10 cellular contexts compared by ENCODE assay signal in the genomic region with DNA sequence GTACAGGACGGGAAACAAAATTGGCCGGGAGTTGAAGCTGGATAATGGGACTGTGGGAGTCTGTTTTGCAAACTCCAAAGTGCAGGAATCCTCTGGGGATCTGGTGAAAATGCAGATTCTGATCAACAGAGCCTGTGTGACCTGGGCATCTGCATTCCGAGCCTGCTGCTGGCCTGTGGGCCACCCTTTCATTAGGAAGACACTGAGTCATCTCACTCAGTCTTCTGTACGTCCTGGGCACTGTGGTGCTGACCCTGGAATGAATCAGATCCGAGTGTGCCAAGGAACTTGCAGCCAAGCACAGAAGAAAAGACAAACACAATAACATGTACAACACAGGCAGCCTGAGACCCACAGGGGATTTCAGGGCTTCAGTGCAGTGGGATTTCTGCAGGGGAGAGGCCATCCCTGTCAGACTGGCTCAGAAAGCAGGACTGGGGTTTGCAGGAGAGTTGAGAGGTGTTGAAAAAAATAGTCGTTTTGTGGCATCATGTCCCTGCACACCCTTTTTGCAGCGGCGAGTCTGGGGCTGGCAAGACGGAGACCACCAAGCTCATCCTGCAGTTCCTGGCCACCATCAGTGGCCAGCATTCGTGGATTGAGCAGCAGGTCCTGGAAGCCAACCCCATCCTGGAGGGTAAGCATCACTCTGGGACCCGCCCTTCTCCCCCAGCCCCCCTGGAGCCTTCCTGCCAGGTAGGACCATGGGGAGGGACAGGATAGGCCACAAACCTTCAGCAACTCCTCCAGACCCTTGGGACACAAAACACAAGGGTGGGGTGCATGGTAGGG. TPM values are rescaled to one million over a fixed set of nuclear protein-coding genes. Genes with fewer than 3 reads are reported as not detected.
DNase-seq lines count a peak whose midpoint lies in the region; ATAC-seq, FAIRE-seq and TF ChIP-seq lines count a peak whose summit lies in the region.
"Had no signal": no experiment of that assay in that cellular context is flagged by ENCODE, and none has a peak within 500 bp of the region (broad histone marks: within the 10 kb centered on the region; RNA-seq: fewer than 3 reads in every experiment).

No MANE protein-coding gene starts in this region.

- no peak for FAIRE-seq in HepG2 (lab: Jason Lieb, UNC)

- no peak overlapping the region for H3K4me2 ChIP-seq in HepG2 (ENCODE audit: low read depth, low read length)

- no peak for TF ChIP-seq POLR2A in HepG2 (IDR thresholded peaks at IDR 0.05; ENCODE audit: insufficient read depth in 1 of 2, low read depth in 2 of 2, low read length in 2 of 2)

- intact Hi-C loops in Panc1 (cut with micrococcal nuclease; ENCODE audit: unreplicated experiment) (no loop called here), HepG2 (cut with micrococcal nuclease; ENCODE audit: unreplicated experiment) (no loop called here)

- 16% methylated on average over 11 of the region's 11 CpGs for WGBS in HepG2 (ENCODE audit: low lambda C conversion rate)

- no peaks in the 10 kb centered on the region for H3K79me2 ChIP-seq in HepG2 (ENCODE audit: insufficient read depth, low read length)

- H3K9me3 ChIP-seq in Panc1 (ENCODE audit: control insufficient read depth, insufficient read depth, low read depth, low read length): no peaks in the 10 kb centered on the region
- no peaks in the 10 kb centered on the region for H3K9me3 ChIP-seq in HepG2 (ENCODE audit: low read length)

- POLR2A ChIA-PET in Panc1 (lab: Charles Lee) (no interaction called here), HepG2 (lab: Yijun Ruan, JAX) (no interaction called here)

- 0 out of 2 replicates have a peak, but pooled peaks have one; percentile 35 for ATAC-seq in Panc1
- ATAC-seq in esophagus mucosa: peak; percentile 41
- no peak for ATAC-seq in HepG2
- ATAC-seq in activated CD4-positive, CD25-positive, alpha-beta regulatory T cell treated with anti-CD3 and anti-CD28 coated beads, Interleukin-2, amount 50 U/mL, for 24 hours: no peak

- peak; percentile 84 for DNase-seq in AG08395 (ENCODE audit: low spot score)
- no peak for DNase-seq in Panc1 (ENCODE audit: low read depth, low spot score)
- DNase-seq in myocyte (ENCODE audit: low read depth): peak; percentile 42
- DNase-seq in NCI-H1105 (lab: John Stamatoyannopoulos, UW): no peak
- no peak for DNase-seq in cerebellar cortex (ENCODE audit: low spot score)
- no peak for DNase-seq in HepG2 (ENCODE audit: low spot score)
- DNase-seq: NCI-H1694 treated with DMSO at 0.1 percent for 48 hours had no signal

- H3K27me3 ChIP-seq in Panc1 (ENCODE audit: control insufficient read depth, insufficient read depth, low read length) (no peaks in the 10 kb centered on the region), HepG2 (ENCODE audit: control insufficient read depth in 1 of 2, insufficient read depth in 2 of 2, low read length in 2 of 2) (peaks cover 3 to 77% of the 10 kb centered on the region in 2 experiments)

- no peak for TF ChIP-seq RAD21 in HepG2 (CRISPR knock-in tag; IDR thresholded peaks at IDR 0.05)

- CTCF ChIA-PET in Panc1 (lab: Charles Lee) (interaction anchor here (0.6 kb wide), 1 partner anchor 22 kb away, joined by 4 read pairs; no protein-coding TSS in a partner anchor), HepG2 (lab: Yijun Ruan, JAX; ENCODE audit: low intra/inter-chr PET ratio, low total read pairs) (no interaction called here)

- BruUV-seq in Panc1 (replicated peaks; lab: Mats Ljungman, UMichigan): no TSS peak
- BruUV-seq in HepG2 (replicated peaks; lab: Mats Ljungman, UMichigan): no TSS peak

- H3K4me3 ChIP-seq in Panc1 (ENCODE audit: low read depth in 2 of 2, low read length in 2 of 2) (no peak overlapping the region), HepG2 (replicated peaks in 1 of 3; ENCODE audit: insufficient read depth in 1 of 3, low read depth in 2 of 3, low read length in 3 of 3) (no peak overlapping the region)

- no peak overlapping the region for H2AFZ ChIP-seq in HepG2 (ENCODE audit: low read length)

- TF ChIP-seq CTCF in Panc1 (IDR thresholded peaks at IDR 0.05): no peak
- TF ChIP-seq CTCF in HepG2 (CRISPR knock-in tag; IDR thresholded peaks at IDR 0.05): no peak

- in situ Hi-C loops in Panc1 (cut with HindIII; ENCODE audit: low pct_unique_long_range_greater_than_20kb, low sequenced_read_pairs): no loop called here
- in situ Hi-C loops in HepG2 (cut with HindIII; ENCODE audit: extremely low pct_ligation_motif_present, low pct_unique_long_range_greater_than_20kb): no loop called here

- H3K27ac ChIP-seq in Panc1 (ENCODE audit: low read length): no peak overlapping the region
- no peak overlapping the region for H3K27ac ChIP-seq in HepG2 (ENCODE audit: extremely low read length, insufficient read depth, low read length)
- H3K27ac ChIP-seq: C4-2B had no signal

- no peaks in the 10 kb centered on the region for H3K4me1 ChIP-seq in Panc1 (ENCODE audit: control insufficient read depth, insufficient read depth, low read length)
- no peaks in the 10 kb centered on the region for H3K4me1 ChIP-seq in HepG2 (ENCODE audit: insufficient read depth, low read length)

- TF ChIP-seq EP300 in HepG2 (IDR thresholded peaks at IDR 0.05; ENCODE audit: low read depth in 2 of 2, low read length in 2 of 2) (no peak), HepG2 (CRISPR knock-in tag; IDR thresholded peaks at IDR 0.05; ENCODE audit: borderline replicate concordance) (no peak)

- H3K36me3 ChIP-seq in Panc1 (ENCODE audit: control insufficient read depth, insufficient read depth, low read length) (no peaks in the 10 kb centered on the region), HepG2 (replicated peaks in 1 of 2; ENCODE audit: control insufficient read depth in 1 of 2, insufficient read depth in 2 of 2, low read length in 2 of 2) (no peaks in the 10 kb centered on the region)

- no peaks in the 10 kb centered on the region for H4K20me1 ChIP-seq in HepG2 (ENCODE audit: insufficient read depth, low read length)

- no peak overlapping the region for H3K9ac ChIP-seq in HepG2 (ENCODE audit: insufficient read depth, low read depth, low read length)

TF ChIP-seq in HepG2, 621 proteins besides CTCF, POLR2A, EP300 and RAD21 (continues in another document):
- TF ChIP-seq CBX5 (CRISPR knock-in tag; IDR thresholded peaks at IDR 0.05; ENCODE audit: borderline replicate concordance) (no peak), ZFYVE20 (CRISPR knock-in tag; IDR thresholded peaks at IDR 0.05; ENCODE audit: borderline replicate concordance, low read depth) (no peak)

RNA-seq across cellular contexts. Expression of a gene that starts 34.0 kb away (rescaled TPM):
- total RNA-seq in Panc1 (2021; ENCODE audit: unreplicated experiment): 0.15 TPM
- 0.12 TPM for polyA plus RNA-seq in Panc1 (2012; ENCODE audit: insufficient read length)
- total RNA-seq in esophagus mucosa: 0.04 TPM
- 0.16 TPM in 1 of 2 replicates, not detected in the other for total RNA-seq in myocyte
- polyA plus RNA-seq in myocyte (2012): 1.7 TPM
- not detected in 2 replicates for total RNA-seq in HepG2 (2016; rRNA removed; fragmentation: Illumina TruSeq; extraction: Trizol)
- total RNA-seq in HepG2 (2016; cell fraction: cytosol; rRNA removed; fragmentation: Illumina TruSeq; extraction: Trizol; ENCODE audit: low read depth): not detected in 2 replicates
- total RNA-seq in HepG2 (2016; cell fraction: insoluble cytoplasmic fraction; rRNA removed; fragmentation: Illumina TruSeq; extraction: Trizol): not detected in 2 replicates
- not detected in 2 replicates for total RNA-seq in HepG2 (2016; cell fraction: membrane; rRNA removed; fragmentation: Illumina TruSeq; extraction: Trizol)
- not detected in 2 replicates for total RNA-seq in HepG2 (2016; cell fraction: nucleus; rRNA removed; fragmentation: Illumina TruSeq; extraction: Trizol)
- polyA plus RNA-seq in HepG2 (2011; rRNA removed): 0.03 TPM in 1 of 2 replicates, not detected in the other
- polyA plus RNA-seq in HepG2 (2011; cell fraction: cytosol; rRNA removed): 0.01 TPM in 1 of 2 replicates, not detected in the other
- polyA plus RNA-seq in HepG2 (2011; cell fraction: nucleus; rRNA removed): 0.11 and 0.12 TPM in 2 replicates
- polyA plus RNA-seq in HepG2 (2012): not detected in 2 replicates
- not detected in 2 replicates for polyA plus RNA-seq in HepG2 (2016; cell fraction: cytosol; fragmentation: Illumina TruSeq; extraction: Trizol; ENCODE audit: low read depth)
- not detected in 2 replicates for polyA plus RNA-seq in HepG2 (2016; cell fraction: insoluble cytoplasmic fraction; fragmentation: Illumina TruSeq; extraction: Trizol; ENCODE audit: low read depth)
- polyA plus RNA-seq in HepG2 (2016; cell fraction: membrane; fragmentation: Illumina TruSeq; extraction: Trizol; ENCODE audit: low read depth): not detected in 2 replicates
- not detected in 2 replicates for polyA plus RNA-seq in HepG2 (2016; cell fraction: nucleus; fragmentation: Illumina TruSeq; extraction: Trizol; ENCODE audit: insufficient read depth, low read depth)
- 0.02 TPM in 1 of 2 replicates, not detected in the other for polyA minus RNA-seq in HepG2 (2011; rRNA and poly(A)+ RNA removed; ENCODE audit: low replicate concordance)
- not detected in 2 replicates for polyA minus RNA-seq in HepG2 (2011; cell fraction: cytosol; rRNA and poly(A)+ RNA removed)
- not detected in 2 replicates for polyA minus RNA-seq in HepG2 (2011; cell fraction: nucleus; rRNA and poly(A)+ RNA removed)

RNA-seq across cellular contexts. Expression of a gene that starts 43.2 kb away (rescaled TPM):
- 48.6 TPM for total RNA-seq in Panc1 (2021; ENCODE audit: unreplicated experiment)
- polyA plus RNA-seq in Panc1 (2012; ENCODE audit: insufficient read length): 42.4 TPM
- 17.7 TPM for total RNA-seq in esophagus mucosa
- total RNA-seq in myocyte: 56.3 and 71.7 TPM in 2 replicates
- 31.8 TPM for polyA plus RNA-seq in myocyte (2012)
- total RNA-seq in HepG2 (2016; rRNA removed; fragmentation: Illumina TruSeq; extraction: Trizol): 62.3 and 90.2 TPM in 2 replicates
- total RNA-seq in HepG2 (2016; cell fraction: cytosol; rRNA removed; fragmentation: Illumina TruSeq; extraction: Trizol; ENCODE audit: low read depth): 6.7 and 7.7 TPM in 2 replicates
- 62.9 and 85.5 TPM in 2 replicates for total RNA-seq in HepG2 (2016; cell fraction: insoluble cytoplasmic fraction; rRNA removed; fragmentation: Illumina TruSeq; extraction: Trizol)
- total RNA-seq in HepG2 (2016; cell fraction: membrane; rRNA removed; fragmentation: Illumina TruSeq; extraction: Trizol): 17.1 and 18.1 TPM in 2 replicates
- total RNA-seq in HepG2 (2016; cell fraction: nucleus; rRNA removed; fragmentation: Illumina TruSeq; extraction: Trizol): 52.7 and 54.8 TPM in 2 replicates
- polyA plus RNA-seq in HepG2 (2011; rRNA removed): 25.7 and 28.9 TPM in 2 replicates
- 16.1 and 24.8 TPM in 2 replicates for polyA plus RNA-seq in HepG2 (2011; cell fraction: cytosol; rRNA removed)
- 17.9 and 22.5 TPM in 2 replicates for polyA plus RNA-seq in HepG2 (2011; cell fraction: nucleus; rRNA removed)
- polyA plus RNA-seq in HepG2 (2012): 43.1 and 48.6 TPM in 2 replicates
- polyA plus RNA-seq in HepG2 (2016; cell fraction: cytosol; fragmentation: Illumina TruSeq; extraction: Trizol; ENCODE audit: low read depth): 4.3 and 4.7 TPM in 2 replicates
- 87.1 and 88.3 TPM in 2 replicates for polyA plus RNA-seq in HepG2 (2016; cell fraction: insoluble cytoplasmic fraction; fragmentation: Illumina TruSeq; extraction: Trizol; ENCODE audit: low read depth)
- polyA plus RNA-seq in HepG2 (2016; cell fraction: membrane; fragmentation: Illumina TruSeq; extraction: Trizol; ENCODE audit: low read depth): 9.9 and 10.2 TPM in 2 replicates
- 60.9 and 64.3 TPM in 2 replicates for polyA plus RNA-seq in HepG2 (2016; cell fraction: nucleus; fragmentation: Illumina TruSeq; extraction: Trizol; ENCODE audit: insufficient read depth, low read depth)
- polyA minus RNA-seq in HepG2 (2011; rRNA and poly(A)+ RNA removed; ENCODE audit: low replicate concordance): 7.4 and 11.6 TPM in 2 replicates
- polyA minus RNA-seq in HepG2 (2011; cell fraction: cytosol; rRNA and poly(A)+ RNA removed): 28.7 and 30.0 TPM in 2 replicates
- 43.5 and 63.2 TPM in 2 replicates for polyA minus RNA-seq in HepG2 (2011; cell fraction: nucleus; rRNA and poly(A)+ RNA removed)

Comparison
In these comparisons a context has a peak if more than half of its experiments do, and no peak if none do; other contexts are left out.
1. DNase-seq: peak in AG08395 (single experiment) and myocyte (single experiment); none in Panc1 (single experiment), NCI-H1105 (single experiment), cerebellar cortex (single experiment) and HepG2 (single experiment).
2. ATAC-seq: peak in Panc1 (single experiment) and esophagus mucosa (single experiment); none in HepG2 (single experiment) and activated CD4-positive, CD25-positive, alpha-beta regulatory T cell treated with anti-CD3 and anti-CD28 coated beads, Interleukin-2, amount 50 U/mL, for 24 hours (0 of 2).